1 cellular context compared by ENCODE assay signal in genomic region chr3:129428382-129429079, GRCh38.
TF ChIP-seq lines count a peak whose summit lies in the region.

Gene EFCAB12, minus strand, starts transcription at chr3:129428636. Its CDS starts 148 bp downstream, at chr3:129428488.

TF ChIP-seq in K562, 482 proteins besides CTCF, POLR2A, EP300 and RAD21 (continued from another document and continues in another):
- TF ChIP-seq ID3 (CRISPR knock-in tag; IDR thresholded peaks at IDR 0.05) = no peak
- TF ChIP-seq ID3 (tag; IDR thresholded peaks at IDR 0.05) = no peak
- TF ChIP-seq TAL1 (IDR thresholded peaks at IDR 0.05) = no peak
- no peak for TF ChIP-seq GABPA (tag; conservative IDR thresholded peaks at IDR 0.05; ENCODE audit: low read depth)
- TF ChIP-seq ZNF609 (CRISPR knock-in tag; IDR thresholded peaks at IDR 0.05; ENCODE audit: borderline replicate concordance) = no peak
- TF ChIP-seq ZNF655 (CRISPR knock-in tag; IDR thresholded peaks at IDR 0.05) = no peak
- TF ChIP-seq PHF20 (IDR thresholded peaks at IDR 0.05; ENCODE audit: partially characterized antibody) = no peak
- TF ChIP-seq POLR2AphosphoS2 (IDR thresholded peaks at IDR 0.05; ENCODE audit: low read length) = peak; percentile 95
- TF ChIP-seq SPI1 (IDR thresholded peaks at IDR 0.05; ENCODE audit: borderline replicate concordance, low read depth, low read length) = no peak
- no peak for TF ChIP-seq SETDB1 (IDR thresholded peaks at IDR 0.05; ENCODE audit: low read length)
- no peak for TF ChIP-seq ZNF318 (IDR thresholded peaks at IDR 0.05; ENCODE audit: borderline replicate concordance in 1 of 2, low read depth in 1 of 2)
- no peak for TF ChIP-seq ZNF354B (CRISPR knock-in tag; IDR thresholded peaks at IDR 0.05)
- no peak for TF ChIP-seq RBBP5 (IDR thresholded peaks at IDR 0.05; ENCODE audit: borderline replicate concordance, insufficient read depth, low read length, poor library complexity, severe bottlenecking)
- no peak for TF ChIP-seq HMGXB4 (CRISPR knock-in tag; IDR thresholded peaks at IDR 0.05)
- TF ChIP-seq MLX (CRISPR knock-in tag; conservative IDR thresholded peaks at IDR 0.05) = no peak
- no peak for TF ChIP-seq CCAR2 (IDR thresholded peaks at IDR 0.05; ENCODE audit: low read depth, low read length)
- TF ChIP-seq KLF6 (CRISPR knock-in tag; IDR thresholded peaks at IDR 0.05; ENCODE audit: borderline replicate concordance) = no peak
- TF ChIP-seq MNT (conservative IDR thresholded peaks at IDR 0.05) = peak in 1 of 2 experiments; percentile 75; a peak in 2 of 4 replicates
- no peak for TF ChIP-seq THAP7 (CRISPR knock-in tag; IDR thresholded peaks at IDR 0.05)
- no peak for TF ChIP-seq RNF2 (IDR thresholded peaks at IDR 0.05)
- no peak for TF ChIP-seq E2F3 (CRISPR knock-in tag; IDR thresholded peaks at IDR 0.05)
- TF ChIP-seq HNRNPK (IDR thresholded peaks at IDR 0.05; ENCODE audit: low read depth, low read length, poor library complexity, severe bottlenecking) = no peak
- TF ChIP-seq BCOR (IDR thresholded peaks at IDR 0.05) = no peak
- no peak for TF ChIP-seq NONO (IDR thresholded peaks at IDR 0.05; ENCODE audit: low read depth in 2 of 2, low read length in 1 of 2)
- TF ChIP-seq TARDBP (IDR thresholded peaks at IDR 0.05) = no peak
- 0 out of 2 replicates have a peak, but pooled peaks have one; percentile 15 for TF ChIP-seq HCFC1 (IDR thresholded peaks at IDR 0.05; ENCODE audit: low read depth, low read length)
- no peak for TF ChIP-seq MITF (IDR thresholded peaks at IDR 0.05)
- TF ChIP-seq JUND (IDR thresholded peaks at IDR 0.05; ENCODE audit: borderline replicate concordance, low read depth, low read length) = no peak
- no peak for TF ChIP-seq JUND (tag; IDR thresholded peaks at IDR 0.05; ENCODE audit: borderline replicate concordance, low read depth, low read length)
- no peak for TF ChIP-seq ARID2 (IDR thresholded peaks at IDR 0.05)
